Comparison of ENCODE assay signal across 1 cellular context in the genomic region with DNA sequence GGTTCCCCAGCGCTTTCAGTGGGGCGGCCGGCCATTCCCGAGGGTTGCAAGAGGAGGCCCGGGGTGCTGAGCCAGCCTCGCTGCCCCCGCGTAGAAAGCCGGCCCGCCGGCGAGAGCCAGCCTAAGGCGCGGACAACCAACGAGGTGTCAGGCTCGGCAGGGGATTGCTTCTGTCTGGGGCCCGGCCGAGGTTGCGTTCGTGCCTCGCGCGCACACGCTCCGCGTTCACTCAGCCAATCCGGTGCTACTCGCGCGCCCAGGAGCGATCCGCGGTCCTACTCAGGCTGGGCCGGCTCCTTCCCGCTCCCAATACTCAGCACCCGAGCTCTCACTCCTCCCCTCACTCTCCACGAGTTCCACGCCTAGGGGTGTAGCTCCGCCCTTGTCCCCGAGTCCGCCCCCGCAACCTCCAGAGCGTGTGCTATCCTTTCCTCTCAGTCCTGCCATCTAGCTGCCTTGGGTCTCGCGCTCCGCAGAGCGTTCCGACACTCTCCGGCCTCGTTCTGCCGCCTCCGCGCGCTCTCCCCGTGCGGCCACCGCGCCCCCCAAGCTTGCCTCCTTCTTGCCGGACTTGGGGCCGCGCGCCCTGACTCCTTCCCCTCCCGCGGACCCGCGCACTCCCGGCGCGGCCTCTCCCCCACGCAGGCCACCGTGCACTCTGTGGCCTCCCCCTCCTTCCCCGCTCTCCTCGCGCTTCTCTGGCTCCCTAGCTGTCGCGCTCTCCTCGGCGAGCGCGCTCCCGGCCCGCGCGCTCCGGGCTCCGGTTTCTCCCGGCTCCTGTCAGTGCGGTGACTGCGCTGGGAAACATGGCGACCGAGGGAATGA.
A peak's percentile ranks its signal among the peaks of the same experiment; 100 is the strongest.
TF ChIP-seq lines count a peak whose summit lies in the region.

Gene GPHN (plus strand): TSS at position 426 of the 825 bp plus-strand sequence.

TF ChIP-seq in WTC11, 78 proteins besides CTCF, POLR2A, EP300 and RAD21 (continued from another document and continues in another):
- TF ChIP-seq ARID4B (CRISPR knock-in tag; IDR thresholded peaks at IDR 0.05; ENCODE audit: borderline replicate concordance) (no peak; the same call in 1 of the 2 replicates), RORB (CRISPR knock-in tag; IDR thresholded peaks at IDR 0.05) (no peak), IRF2 (CRISPR knock-in tag; IDR thresholded peaks at IDR 0.05; ENCODE audit: borderline replicate concordance, low read depth) (no peak), ELF4 (CRISPR knock-in tag; IDR thresholded peaks at IDR 0.05; ENCODE audit: low read depth) (no peak), USF2 (CRISPR knock-in tag; IDR thresholded peaks at IDR 0.05) (no peak), NR1H2 (CRISPR knock-in tag; IDR thresholded peaks at IDR 0.05) (no peak), USF1 (CRISPR knock-in tag; IDR thresholded peaks at IDR 0.05) (peak; percentile 39; the same call in 1 of the 2 replicates), STAT6 (CRISPR knock-in tag; conservative IDR thresholded peaks at IDR 0.05; ENCODE audit: low read depth) (no peak), ESRRA (CRISPR knock-in tag; IDR thresholded peaks at IDR 0.05; ENCODE audit: borderline replicate concordance) (0 out of 2 replicates have a peak, but pooled peaks have one; percentile 57), ZNF396 (CRISPR knock-in tag; IDR thresholded peaks at IDR 0.05; ENCODE audit: borderline replicate concordance) (no peak), KAT7 (CRISPR knock-in tag; IDR thresholded peaks at IDR 0.05; ENCODE audit: borderline replicate concordance) (peak; percentile 24; the same call in 1 of the 2 replicates), NR2C2 (CRISPR knock-in tag; IDR thresholded peaks at IDR 0.05) (no peak), FOXJ3 (CRISPR knock-in tag; IDR thresholded peaks at IDR 0.05; ENCODE audit: borderline replicate concordance) (no peak), ZNF121 (CRISPR knock-in tag; IDR thresholded peaks at IDR 0.05) (no peak), ZBTB21 (CRISPR knock-in tag; IDR thresholded peaks at IDR 0.05; ENCODE audit: borderline replicate concordance) (no peak), TP53 (CRISPR knock-in tag; IDR thresholded peaks at IDR 0.05) (no peak; the same call in 1 of the 2 replicates), SP1 (CRISPR knock-in tag; conservative IDR thresholded peaks at IDR 0.05) (peak; percentile 26), MXD4 (CRISPR knock-in tag; IDR thresholded peaks at IDR 0.05; ENCODE audit: borderline replicate concordance) (no peak), ZNF671 (CRISPR knock-in tag; IDR thresholded peaks at IDR 0.05) (no peak), SOX15 (CRISPR knock-in tag; IDR thresholded peaks at IDR 0.05) (no peak), NFATC4 (CRISPR knock-in tag; IDR thresholded peaks at IDR 0.05) (no peak), NFE2L1 (CRISPR knock-in tag; IDR thresholded peaks at IDR 0.05) (peak; percentile 53; the same call in 1 of the 2 replicates), ATF1 (CRISPR knock-in tag; IDR thresholded peaks at IDR 0.05) (no peak; the same call in 1 of the 2 replicates), ZBTB43 (CRISPR knock-in tag; IDR thresholded peaks at IDR 0.05) (no peak), HMGA2 (CRISPR knock-in tag; IDR thresholded peaks at IDR 0.05) (no peak)
- TF ChIP-seq, protein P1, sequence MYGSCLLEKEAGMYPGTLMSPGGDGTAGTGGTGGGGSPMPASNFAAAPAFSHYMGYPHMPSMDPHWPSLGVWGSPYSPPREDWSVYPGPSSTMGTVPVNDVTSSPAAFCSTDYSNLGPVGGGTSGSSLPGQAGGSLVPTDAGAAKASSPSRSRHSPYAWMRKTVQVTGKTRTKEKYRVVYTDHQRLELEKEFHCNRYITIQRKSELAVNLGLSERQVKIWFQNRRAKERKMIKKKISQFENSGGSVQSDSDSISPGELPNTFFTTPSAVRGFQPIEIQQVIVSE (CRISPR knock-in tag; IDR thresholded peaks at IDR 0.05; ENCODE audit: borderline replicate concordance): no peak
- TF ChIP-seq, protein P2, sequence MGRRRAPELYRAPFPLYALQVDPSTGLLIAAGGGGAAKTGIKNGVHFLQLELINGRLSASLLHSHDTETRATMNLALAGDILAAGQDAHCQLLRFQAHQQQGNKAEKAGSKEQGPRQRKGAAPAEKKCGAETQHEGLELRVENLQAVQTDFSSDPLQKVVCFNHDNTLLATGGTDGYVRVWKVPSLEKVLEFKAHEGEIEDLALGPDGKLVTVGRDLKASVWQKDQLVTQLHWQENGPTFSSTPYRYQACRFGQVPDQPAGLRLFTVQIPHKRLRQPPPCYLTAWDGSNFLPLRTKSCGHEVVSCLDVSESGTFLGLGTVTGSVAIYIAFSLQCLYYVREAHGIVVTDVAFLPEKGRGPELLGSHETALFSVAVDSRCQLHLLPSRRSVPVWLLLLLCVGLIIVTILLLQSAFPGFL (CRISPR knock-in tag; IDR thresholded peaks at IDR 0.05; ENCODE audit: borderline replicate concordance): no peak
- TF ChIP-seq, protein P3, sequence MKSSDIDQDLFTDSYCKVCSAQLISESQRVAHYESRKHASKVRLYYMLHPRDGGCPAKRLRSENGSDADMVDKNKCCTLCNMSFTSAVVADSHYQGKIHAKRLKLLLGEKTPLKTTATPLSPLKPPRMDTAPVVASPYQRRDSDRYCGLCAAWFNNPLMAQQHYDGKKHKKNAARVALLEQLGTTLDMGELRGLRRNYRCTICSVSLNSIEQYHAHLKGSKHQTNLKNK (CRISPR knock-in tag; IDR thresholded peaks at IDR 0.05): no peak
- TF ChIP-seq, protein P4, sequence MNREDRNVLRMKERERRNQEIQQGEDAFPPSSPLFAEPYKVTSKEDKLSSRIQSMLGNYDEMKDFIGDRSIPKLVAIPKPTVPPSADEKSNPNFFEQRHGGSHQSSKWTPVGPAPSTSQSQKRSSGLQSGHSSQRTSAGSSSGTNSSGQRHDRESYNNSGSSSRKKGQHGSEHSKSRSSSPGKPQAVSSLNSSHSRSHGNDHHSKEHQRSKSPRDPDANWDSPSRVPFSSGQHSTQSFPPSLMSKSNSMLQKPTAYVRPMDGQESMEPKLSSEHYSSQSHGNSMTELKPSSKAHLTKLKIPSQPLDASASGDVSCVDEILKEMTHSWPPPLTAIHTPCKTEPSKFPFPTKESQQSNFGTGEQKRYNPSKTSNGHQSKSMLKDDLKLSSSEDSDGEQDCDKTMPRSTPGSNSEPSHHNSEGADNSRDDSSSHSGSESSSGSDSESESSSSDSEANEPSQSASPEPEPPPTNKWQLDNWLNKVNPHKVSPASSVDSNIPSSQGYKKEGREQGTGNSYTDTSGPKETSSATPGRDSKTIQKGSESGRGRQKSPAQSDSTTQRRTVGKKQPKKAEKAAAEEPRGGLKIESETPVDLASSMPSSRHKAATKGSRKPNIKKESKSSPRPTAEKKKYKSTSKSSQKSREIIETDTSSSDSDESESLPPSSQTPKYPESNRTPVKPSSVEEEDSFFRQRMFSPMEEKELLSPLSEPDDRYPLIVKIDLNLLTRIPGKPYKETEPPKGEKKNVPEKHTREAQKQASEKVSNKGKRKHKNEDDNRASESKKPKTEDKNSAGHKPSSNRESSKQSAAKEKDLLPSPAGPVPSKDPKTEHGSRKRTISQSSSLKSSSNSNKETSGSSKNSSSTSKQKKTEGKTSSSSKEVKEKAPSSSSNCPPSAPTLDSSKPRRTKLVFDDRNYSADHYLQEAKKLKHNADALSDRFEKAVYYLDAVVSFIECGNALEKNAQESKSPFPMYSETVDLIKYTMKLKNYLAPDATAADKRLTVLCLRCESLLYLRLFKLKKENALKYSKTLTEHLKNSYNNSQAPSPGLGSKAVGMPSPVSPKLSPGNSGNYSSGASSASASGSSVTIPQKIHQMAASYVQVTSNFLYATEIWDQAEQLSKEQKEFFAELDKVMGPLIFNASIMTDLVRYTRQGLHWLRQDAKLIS (CRISPR knock-in tag; IDR thresholded peaks at IDR 0.05; ENCODE audit: borderline replicate concordance): 0 out of 2 replicates have a peak, but pooled peaks have one; percentile 31
- TF ChIP-seq, protein P5, sequence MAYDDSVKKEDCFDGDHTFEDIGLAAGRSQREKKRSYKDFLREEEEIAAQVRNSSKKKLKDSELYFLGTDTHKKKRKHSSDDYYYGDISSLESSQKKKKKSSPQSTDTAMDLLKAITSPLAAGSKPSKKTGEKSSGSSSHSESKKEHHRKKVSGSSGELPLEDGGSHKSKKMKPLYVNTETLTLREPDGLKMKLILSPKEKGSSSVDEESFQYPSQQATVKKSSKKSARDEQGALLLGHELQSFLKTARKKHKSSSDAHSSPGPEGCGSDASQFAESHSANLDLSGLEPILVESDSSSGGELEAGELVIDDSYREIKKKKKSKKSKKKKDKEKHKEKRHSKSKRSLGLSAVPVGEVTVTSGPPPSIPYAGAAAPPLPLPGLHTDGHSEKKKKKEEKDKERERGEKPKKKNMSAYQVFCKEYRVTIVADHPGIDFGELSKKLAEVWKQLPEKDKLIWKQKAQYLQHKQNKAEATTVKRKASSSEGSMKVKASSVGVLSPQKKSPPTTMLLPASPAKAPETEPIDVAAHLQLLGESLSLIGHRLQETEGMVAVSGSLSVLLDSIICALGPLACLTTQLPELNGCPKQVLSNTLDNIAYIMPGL (CRISPR knock-in tag; IDR thresholded peaks at IDR 0.05): peak; percentile 86
- TF ChIP-seq, protein P6, sequence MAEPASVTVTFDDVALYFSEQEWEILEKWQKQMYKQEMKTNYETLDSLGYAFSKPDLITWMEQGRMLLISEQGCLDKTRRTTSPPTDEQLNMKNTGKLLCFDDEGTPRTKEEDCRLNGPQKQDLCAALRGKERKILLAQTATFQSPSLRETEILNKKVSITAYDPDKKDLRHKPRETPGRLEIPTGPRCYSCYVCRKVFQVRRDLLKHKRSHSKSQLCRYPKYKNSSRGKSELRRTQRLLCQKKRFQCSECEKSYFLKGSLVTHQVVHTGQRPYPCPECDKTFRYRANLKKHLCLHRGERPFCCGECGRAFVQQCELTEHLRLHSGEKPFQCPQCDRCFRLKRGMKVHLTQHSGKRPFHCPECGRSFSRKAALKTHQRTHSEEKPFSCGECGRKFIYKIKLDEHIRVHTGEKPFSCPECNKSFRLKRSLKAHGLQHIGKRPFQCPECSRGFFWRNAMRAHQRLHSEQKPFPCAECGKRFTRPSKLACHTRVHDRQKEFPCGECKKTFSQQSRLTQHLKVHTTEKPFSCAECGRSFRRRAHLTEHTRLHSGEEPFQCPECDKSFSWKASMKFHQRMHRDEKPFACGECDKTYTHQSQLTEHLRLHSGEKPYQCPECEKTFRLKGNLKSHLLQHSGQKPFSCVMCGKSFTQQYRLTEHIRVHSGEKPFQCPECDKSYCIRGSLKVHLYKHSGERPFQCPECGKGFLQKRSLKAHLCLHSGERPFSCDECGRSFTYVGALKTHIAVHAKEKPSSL (CRISPR knock-in tag; conservative IDR thresholded peaks at IDR 0.05): no peak
